Comparison of ENCODE assay signal across 8 cellular contexts in the genomic region with DNA sequence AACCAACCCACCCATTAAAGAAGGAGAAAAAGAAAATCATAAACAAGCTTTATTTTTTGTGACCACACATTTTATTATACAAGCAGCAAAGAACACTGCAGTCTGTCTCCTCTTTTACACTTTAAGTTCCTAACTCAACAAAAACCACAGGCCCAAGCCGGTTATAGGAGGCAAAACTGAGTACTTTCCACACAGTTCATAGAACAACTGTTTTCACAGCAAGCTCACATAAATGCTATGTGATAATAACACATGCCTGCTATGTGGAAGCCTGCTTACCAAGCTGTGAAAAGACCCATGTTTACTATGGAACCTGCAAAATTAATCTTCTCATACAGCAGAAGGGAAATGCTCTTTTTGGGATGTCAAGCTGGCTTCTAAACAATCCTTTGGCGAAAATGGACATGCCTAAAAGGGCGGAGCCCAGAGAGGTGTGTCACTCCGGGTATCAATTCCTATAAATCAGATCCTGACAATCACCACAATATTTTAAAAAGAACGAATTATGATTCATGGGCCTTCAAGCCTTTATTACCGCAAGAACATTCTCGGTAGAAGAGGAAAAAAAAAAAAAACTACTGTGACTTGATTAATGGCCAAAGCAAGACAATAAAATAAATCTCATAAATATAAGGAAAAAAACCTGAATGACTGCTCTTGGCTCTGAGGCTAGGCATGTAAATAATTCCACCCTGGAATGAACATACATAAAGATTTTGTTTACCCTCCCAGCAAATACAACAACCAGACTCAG. TPM values are rescaled to one million over a fixed set of nuclear protein-coding genes. Genes with fewer than 3 reads are reported as not detected.
DNase-seq lines count a peak whose midpoint lies in the region; ATAC-seq and TF ChIP-seq lines count a peak whose summit lies in the region.

No MANE protein-coding gene starts in this region.

- intact Hi-C loops in CD4-positive, alpha-beta T cell (cut with DNase I, micrococcal nuclease): no loop called here

- H3K4me1 Mint-ChIP-seq in CD4-positive, alpha-beta T cell (ENCODE audit: low read depth): peaks cover 85% of the 10 kb centered on the region
- peaks cover 17 to 46% (median 28%) of the 10 kb centered on the region in 3 donors for H3K4me1 Mint-ChIP-seq in IgD-negative memory B cell
- H3K4me1 Mint-ChIP-seq in central memory CD8-positive, alpha-beta T cell: peaks cover 77% of the 10 kb centered on the region
- peaks cover 50% of the 10 kb centered on the region for H3K4me1 Mint-ChIP-seq in nephron

- CTCF ChIA-PET in CD4-positive, alpha-beta T cell (lab: Charles Lee): interaction anchor here (1.0 to 1.4 kb wide), 4 partner anchors 26 to 98 kb away, joined by 3 to 5 read pairs (median 3); no protein-coding TSS in a partner anchor
- CTCF ChIA-PET in HEK293T (lab: Yijun Ruan, JAX): interaction anchor here (1.1 kb wide), 1 partner anchor 11 kb away, joined by 6 read pairs; no protein-coding TSS in a partner anchor

- H3K27me3 ChIP-seq in CD4-positive, alpha-beta T cell (ENCODE audit: control insufficient read depth, insufficient read depth, low read length): no peaks in the 10 kb centered on the region

- peaks cover 48% of the 10 kb centered on the region for H3K36me3 Mint-ChIP-seq in CD4-positive, alpha-beta T cell (ENCODE audit: low read depth)
- H3K36me3 Mint-ChIP-seq in IgD-negative memory B cell: peaks cover 5% of the 10 kb centered on the region
- H3K36me3 Mint-ChIP-seq in central memory CD8-positive, alpha-beta T cell (ENCODE audit: insufficient read depth): peaks cover 12% of the 10 kb centered on the region
- peaks cover 17% of the 10 kb centered on the region for H3K36me3 Mint-ChIP-seq in nephron (ENCODE audit: low read depth)

- TF ChIP-seq CTCF in CD4-positive, alpha-beta T cell (IDR thresholded peaks at IDR 0.05): no peak
- no peak for TF ChIP-seq CTCF in nephron (IDR thresholded peaks at IDR 0.05; ENCODE audit: unreplicated experiment in 3 of 3)

- no peaks in the 10 kb centered on the region for H3K9me3 ChIP-seq in CD4-positive, alpha-beta T cell (ENCODE audit: control insufficient read depth, low read length)

- ATAC-seq in CD4-positive, alpha-beta T cell (ENCODE audit: poor library complexity): no peak
- no peak for ATAC-seq in central memory CD8-positive, alpha-beta T cell (replicated peaks; ENCODE audit: extremely low read depth, poor library complexity, severe bottlenecking)
- ATAC-seq in GM18867 (IDR thresholded peaks at IDR 0.05; ENCODE audit: unreplicated experiment): no peak
- ATAC-seq in HG02938 (IDR thresholded peaks at IDR 0.05; ENCODE audit: unreplicated experiment): no peak

- H3K9me3 Mint-ChIP-seq in CD4-positive, alpha-beta T cell: no peaks in the 10 kb centered on the region
- H3K9me3 Mint-ChIP-seq in IgD-negative memory B cell (no peaks in the 10 kb centered on the region), nephron (no peaks in the 10 kb centered on the region)
- H3K9me3 Mint-ChIP-seq in central memory CD8-positive, alpha-beta T cell: no peaks in the 10 kb centered on the region

- POLR2A ChIA-PET in CD4-positive, alpha-beta T cell (lab: Charles Lee): interaction anchor here (1.0 to 7.6 kb wide), 4 partner anchors 7 to 71 kb away, joined by 3 to 178 read pairs (median 34); no protein-coding TSS in a partner anchor
- POLR2A ChIA-PET in HEK293T (lab: Yijun Ruan, JAX): interaction anchor here (0.6 to 1.5 kb wide), 2 partner anchors 9 to 22 kb away, joined by 3 to 4 read pairs; no protein-coding TSS in a partner anchor

- no peaks in the 10 kb centered on the region for H3K27me3 Mint-ChIP-seq in CD4-positive, alpha-beta T cell
- H3K27me3 Mint-ChIP-seq in IgD-negative memory B cell (peaks cover 3% of the 10 kb centered on the region), nephron (ENCODE audit: low read depth) (peaks cover 10% of the 10 kb centered on the region)
- no peaks in the 10 kb centered on the region for H3K27me3 Mint-ChIP-seq in central memory CD8-positive, alpha-beta T cell

- peak overlapping the region; percentile 100 for H3K4me3 Mint-ChIP-seq in CD4-positive, alpha-beta T cell
- H3K4me3 Mint-ChIP-seq in IgD-negative memory B cell (peak overlapping the region; percentile 84 to 99 (median 98)), nephron (peak overlapping the region; percentile 99)
- H3K4me3 Mint-ChIP-seq in central memory CD8-positive, alpha-beta T cell: peak overlapping the region; percentile 90

- DNase-seq in CD4-positive, alpha-beta T cell: no peak
- no peak for DNase-seq in central memory CD8-positive, alpha-beta T cell (ENCODE audit: low spot score in 2 of 2)
- no peak for DNase-seq in HEK293T (ENCODE audit: extremely low spot score)
- no peak for DNase-seq in superior temporal gyrus (ENCODE audit: extremely low spot score)

- H3K27ac Mint-ChIP-seq in CD4-positive, alpha-beta T cell: peak overlapping the region; percentile 84
- H3K27ac Mint-ChIP-seq in IgD-negative memory B cell (peak overlapping the region in 2 of 3 donors; percentile 18 to 55), nephron (peak overlapping the region; percentile 56 to 95 (median 63))
- peak overlapping the region; percentile 76 for H3K27ac Mint-ChIP-seq in central memory CD8-positive, alpha-beta T cell (ENCODE audit: low read depth)

- H3K27ac ChIP-seq in CD4-positive, alpha-beta T cell (ENCODE audit: low read depth, low read length): peak overlapping the region; percentile 55

TF ChIP-seq in HEK293T, 16 proteins besides CTCF, POLR2A, EP300 and RAD21:
- TF ChIP-seq SP1 (IDR thresholded peaks at IDR 0.05): no peak
- no peak for TF ChIP-seq FOXM1 (IDR thresholded peaks at IDR 0.05; ENCODE audit: borderline replicate concordance)
- no peak for TF ChIP-seq CTBP1 (IDR thresholded peaks at IDR 0.05; ENCODE audit: borderline replicate concordance)
- TF ChIP-seq SUZ12 (IDR thresholded peaks at IDR 0.05): no peak
- TF ChIP-seq NFRKB (IDR thresholded peaks at IDR 0.05): no peak
- no peak for TF ChIP-seq TARDBP (IDR thresholded peaks at IDR 0.05)
- no peak for TF ChIP-seq FOXA1 (IDR thresholded peaks at IDR 0.05)

RNA-seq across cellular contexts. Expression of gene TRERF1, which starts 2.6 kb away (rescaled TPM):
- total RNA-seq in CD4-positive, alpha-beta T cell: 10 to 100 TPM; 31.0 to 31.7 TPM
- 1.6 TPM for polyA plus RNA-seq in IgD-negative memory B cell
